12 cellular contexts compared by ENCODE assay signal in genomic region chr7:81190997-81191747, GRCh38.
A peak's percentile ranks its signal among the peaks of the same experiment; 100 is the strongest.
DNase-seq lines count a peak whose midpoint lies in the region; ATAC-seq lines count a peak whose summit lies in the region.
"Had no signal": no experiment of that assay in that cellular context is flagged by ENCODE, and none has a peak within 500 bp of the region (broad histone marks: within the 10 kb centered on the region; RNA-seq: fewer than 3 reads in every experiment).

No MANE protein-coding gene starts in this region.

- H3K27ac Mint-ChIP-seq in stimulated activated memory B cell treated with anti-CD40 and anti-IgM and Interleukin-4, amounts not matched to agents 10 μg/mL and 1 μg/mL and 100 μg/mL, for 72 hours, result no peak overlapping the region
- H3K27ac Mint-ChIP-seq in stimulated activated effector memory CD8-positive, alpha-beta T cell treated with anti-CD3 and anti-CD28 coated beads, Interleukin-12 subunit alpha, Interleukin-12 subunit beta, amount 100 ng/mL, for 72 hours, result no peak overlapping the region
- H3K27ac Mint-ChIP-seq: endodermal cell, GM23338, WTC11 had no signal

- H3K4me3 Mint-ChIP-seq in stimulated activated memory B cell treated with anti-CD40 and anti-IgM and Interleukin-4, amounts not matched to agents 10 μg/mL and 1 μg/mL and 100 μg/mL, for 72 hours, result no peak overlapping the region
- H3K4me3 Mint-ChIP-seq in stimulated activated effector memory CD8-positive, alpha-beta T cell treated with anti-CD3 and anti-CD28 coated beads, Interleukin-12 subunit alpha, Interleukin-12 subunit beta, amount 100 ng/mL, for 72 hours, result no peak overlapping the region
- H3K4me3 Mint-ChIP-seq: endodermal cell, GM23338, WTC11 had no signal

- DNase-seq in HPDE6-E6E7 (ENCODE audit: extremely low spot score) (peak; percentile 48), amniotic epithelial cell (ENCODE audit: low read depth) (peak; percentile 74), Right ventricle myocardium superior (no peak), T1000 (lab: John Stamatoyannopoulos, UW) (no peak)
- DNase-seq in stimulated activated effector memory CD8-positive, alpha-beta T cell treated with anti-CD3 and anti-CD28 coated beads, Interleukin-12 subunit alpha, Interleukin-12 subunit beta, amount 100 ng/mL, for 72 hours (ENCODE audit: low spot score in 2 of 2), result no peak
- DNase-seq: endodermal cell, NCI-H1436 treated with DMSO at 0.1 percent for 48 hours had no signal

- intact Hi-C loops in Right ventricle myocardium superior (cut with DNase I), result no loop called here

- peak; percentile 89 for ATAC-seq in Right ventricle myocardium superior (ENCODE audit: poor library complexity)
- peak; percentile 16 for ATAC-seq in stimulated activated memory B cell treated with anti-CD40 and anti-IgM and Interleukin-4, amounts not matched to agents 10 μg/mL and 1 μg/mL and 100 μg/mL, for 72 hours
- no peak for ATAC-seq in HG03108 (IDR thresholded peaks at IDR 0.05; ENCODE audit: unreplicated experiment)
- ATAC-seq in GM18873 (IDR thresholded peaks at IDR 0.05; ENCODE audit: low FRiP score, unreplicated experiment), result no peak
- no peak for ATAC-seq in stimulated activated effector memory CD8-positive, alpha-beta T cell treated with anti-CD3 and anti-CD28 coated beads, Interleukin-12 subunit alpha, Interleukin-12 subunit beta, amount 100 ng/mL, for 72 hours
- ATAC-seq: GM23338, WTC11 had no signal

- no peaks in the 10 kb centered on the region for H3K36me3 Mint-ChIP-seq in stimulated activated memory B cell treated with anti-CD40 and anti-IgM and Interleukin-4, amounts not matched to agents 10 μg/mL and 1 μg/mL and 100 μg/mL, for 72 hours
- H3K36me3 Mint-ChIP-seq in stimulated activated effector memory CD8-positive, alpha-beta T cell treated with anti-CD3 and anti-CD28 coated beads, Interleukin-12 subunit alpha, Interleukin-12 subunit beta, amount 100 ng/mL, for 72 hours, result no peaks in the 10 kb centered on the region
- H3K36me3 Mint-ChIP-seq: WTC11 had no signal

- peaks cover 8% of the 10 kb centered on the region for H3K9me3 Mint-ChIP-seq in stimulated activated memory B cell treated with anti-CD40 and anti-IgM and Interleukin-4, amounts not matched to agents 10 μg/mL and 1 μg/mL and 100 μg/mL, for 72 hours
- peaks cover 13% of the 10 kb centered on the region for H3K9me3 Mint-ChIP-seq in stimulated activated effector memory CD8-positive, alpha-beta T cell treated with anti-CD3 and anti-CD28 coated beads, Interleukin-12 subunit alpha, Interleukin-12 subunit beta, amount 100 ng/mL, for 72 hours
- H3K9me3 Mint-ChIP-seq: endodermal cell, GM23338, WTC11 had no signal

- H3K27me3 Mint-ChIP-seq in stimulated activated memory B cell treated with anti-CD40 and anti-IgM and Interleukin-4, amounts not matched to agents 10 μg/mL and 1 μg/mL and 100 μg/mL, for 72 hours, result no peaks in the 10 kb centered on the region

- no peaks in the 10 kb centered on the region for H3K4me1 Mint-ChIP-seq in stimulated activated memory B cell treated with anti-CD40 and anti-IgM and Interleukin-4, amounts not matched to agents 10 μg/mL and 1 μg/mL and 100 μg/mL, for 72 hours
- no peaks in the 10 kb centered on the region for H3K4me1 Mint-ChIP-seq in stimulated activated effector memory CD8-positive, alpha-beta T cell treated with anti-CD3 and anti-CD28 coated beads, Interleukin-12 subunit alpha, Interleukin-12 subunit beta, amount 100 ng/mL, for 72 hours
- H3K4me1 Mint-ChIP-seq: endodermal cell, GM23338, WTC11 had no signal

Comparison
In these comparisons a context has a peak if more than half of its experiments do, and no peak if none do; other contexts are left out.
1. DNase-seq: peak in HPDE6-E6E7 (single experiment) and amniotic epithelial cell (single experiment); none in Right ventricle myocardium superior (single experiment), T1000 (single experiment) and stimulated activated effector memory CD8-positive, alpha-beta T cell treated with anti-CD3 and anti-CD28 coated beads, Interleukin-12 subunit alpha, Interleukin-12 subunit beta, amount 100 ng/mL, for 72 hours (0 of 2).
2. ATAC-seq: peak in Right ventricle myocardium superior (single experiment) and stimulated activated memory B cell treated with anti-CD40 and anti-IgM and Interleukin-4, amounts not matched to agents 10 μg/mL and 1 μg/mL and 100 μg/mL, for 72 hours (single experiment); none in HG03108 (single experiment), GM18873 (single experiment) and stimulated activated effector memory CD8-positive, alpha-beta T cell treated with anti-CD3 and anti-CD28 coated beads, Interleukin-12 subunit alpha, Interleukin-12 subunit beta, amount 100 ng/mL, for 72 hours (single experiment).